Comparison of ENCODE assay signal across 28 cellular contexts in genomic region chrX:73962948-73963347, GRCh38.
DNase-seq lines count a peak whose midpoint lies in the region; ATAC-seq, FAIRE-seq and TF ChIP-seq lines count a peak whose summit lies in the region.
"Had no signal": no experiment of that assay in that cellular context is flagged by ENCODE, and none has a peak within 500 bp of the region (broad histone marks: within the 10 kb centered on the region; RNA-seq: fewer than 3 reads in every experiment).

No MANE protein-coding gene starts in this region.

- H3K9me3 ChIP-seq in right lobe of liver, result no peaks in the 10 kb centered on the region
- no peaks in the 10 kb centered on the region for H3K9me3 ChIP-seq in HepG2 (ENCODE audit: low read length)
- no peaks in the 10 kb centered on the region for H3K9me3 ChIP-seq in iPS-20b (ENCODE audit: insufficient read depth, low read depth, low read length)
- no peaks in the 10 kb centered on the region for H3K9me3 ChIP-seq in thyroid gland
- H3K9me3 ChIP-seq: A549, Caco-2, SJSA1 had no signal

- no peak overlapping the region for H3K9ac ChIP-seq in HepG2 (ENCODE audit: insufficient read depth, low read depth, low read length)
- no peak overlapping the region for H3K9ac ChIP-seq in iPS-20b (ENCODE audit: low read depth, low read length)
- H3K9ac ChIP-seq: BLaER1 treated with 17β-estradiol and CSF1 and Interleukin-3, amounts not matched to agents 10 nM and 100 nM; KMS-11 had no signal

- no peaks in the 10 kb centered on the region for H3K27me3 Mint-ChIP-seq in WTC11 (ENCODE audit: low read depth)
- H3K27me3 Mint-ChIP-seq: CD4-positive, alpha-beta T cell; IgD-negative memory B cell had no signal

- no peak overlapping the region for H3K4me3 Mint-ChIP-seq in WTC11
- H3K4me3 Mint-ChIP-seq: CD4-positive, alpha-beta T cell; IgD-negative memory B cell had no signal

- intact Hi-C loops in right lobe of liver (cut with DNase I), result no loop called here
- intact Hi-C loops in HepG2 (cut with micrococcal nuclease; ENCODE audit: unreplicated experiment), result no loop called here
- intact Hi-C loops in thyroid gland (cut with DNase I), result no loop called here

- WGBS in right lobe of liver (ENCODE audit: insufficient coverage, low coverage, low lambda C conversion rate, missing lambda C conversion rate), result 91% methylated on average over 4 of the region's 8 CpGs
- 100% methylated on average over 1 of the region's 8 CpGs for WGBS in HepG2 (ENCODE audit: low lambda C conversion rate)
- 95 to 100% methylated on average over 3 of the region's 8 CpGs for WGBS in thyroid gland, 2 donors

- H3K36me3 ChIP-seq in right lobe of liver, result no peaks in the 10 kb centered on the region
- no peaks in the 10 kb centered on the region for H3K36me3 ChIP-seq in HepG2 (replicated peaks in 1 of 2; ENCODE audit: control insufficient read depth in 1 of 2, insufficient read depth in 2 of 2, low read length in 2 of 2)
- peaks cover 4% of the 10 kb centered on the region for H3K36me3 ChIP-seq in iPS-20b (ENCODE audit: insufficient read depth, low read depth, low read length)
- H3K36me3 ChIP-seq in thyroid gland, result no peaks in the 10 kb centered on the region
- H3K36me3 ChIP-seq: SJSA1 had no signal

- CTCF ChIA-PET in HepG2 (lab: Yijun Ruan, JAX; ENCODE audit: low intra/inter-chr PET ratio, low total read pairs) (no interaction called here), WTC11 (lab: Charles Lee) (interaction anchor here (0.6 kb wide), 1 partner anchor 44 kb away, joined by 4 read pairs; no protein-coding TSS in a partner anchor)

- TF ChIP-seq POLR2A in right lobe of liver (IDR thresholded peaks at IDR 0.05) (no peak), HepG2 (IDR thresholded peaks at IDR 0.05; ENCODE audit: insufficient read depth in 1 of 2, low read depth in 2 of 2, low read length in 2 of 2) (no peak), thyroid gland (IDR thresholded peaks at IDR 0.05) (no peak), GM12891 (IDR thresholded peaks at IDR 0.05; ENCODE audit: low read depth, low read length) (no peak)

- H3K4me1 ChIP-seq in right lobe of liver (peaks cover 0 to 19% (median 9%) of the 10 kb centered on the region in 4 donors), HepG2 (ENCODE audit: insufficient read depth, low read length) (0 out of 2 replicates have a peak, but pooled peaks cover 6% of the 10 kb centered on the region), iPS-20b (ENCODE audit: insufficient read depth, low read length) (peaks cover 11% of the 10 kb centered on the region; the same call in 1 of the 2 replicates), thyroid gland (peaks cover 11 to 27% of the 10 kb centered on the region in 2 donors)
- H3K4me1 ChIP-seq: A549, Caco-2, SJSA1 had no signal

- no peak overlapping the region for H3K4me2 ChIP-seq in HepG2 (ENCODE audit: low read depth, low read length)
- H3K4me2 ChIP-seq: A549; BLaER1 treated with 17β-estradiol and CSF1 and Interleukin-3, amounts not matched to agents 10 nM and 100 nM; KMS-11; PC-9 had no signal

- TF ChIP-seq RAD21 in HepG2 (CRISPR knock-in tag; IDR thresholded peaks at IDR 0.05), result no peak

- DNase-seq in right lobe of liver, result no peak
- DNase-seq in HepG2 (ENCODE audit: low spot score), result no peak
- DNase-seq in WTC11 (ENCODE audit: low spot score), result no peak
- no peak for DNase-seq in thyroid gland
- DNase-seq in GM12891 (ENCODE audit: insufficient read length, low spot score), result no peak
- DNase-seq: AML-193; Caco-2; CD4-positive, alpha-beta T cell; MM.1S; NCI-H1048; NCI-H1417; NCI-H1694; NCI-H2029 treated with DMSO at 0.1 percent for 48 hours; NCI-H2227 treated with DMSO at 0.1 percent for 48 hours; NCI-H526 treated with DMSO at 0.1 percent for 48 hours; PC-9 had no signal

- H2AFZ ChIP-seq in HepG2 (ENCODE audit: low read length), result no peak overlapping the region
- H2AFZ ChIP-seq: PC-9 had no signal

- TF ChIP-seq EP300 in HepG2 (IDR thresholded peaks at IDR 0.05; ENCODE audit: low read depth in 2 of 2, low read length in 2 of 2) (no peak), HepG2 (CRISPR knock-in tag; IDR thresholded peaks at IDR 0.05; ENCODE audit: borderline replicate concordance) (no peak)

- no TSS peak for BruUV-seq in HepG2 (replicated peaks; lab: Mats Ljungman, UMichigan)

- TF ChIP-seq CTCF in right lobe of liver (IDR thresholded peaks at IDR 0.05) (no peak), HepG2 (CRISPR knock-in tag; IDR thresholded peaks at IDR 0.05) (no peak), WTC11 (IDR thresholded peaks at IDR 0.05) (no peak), thyroid gland (IDR thresholded peaks at IDR 0.05) (no peak)

- peaks cover 39% of the 10 kb centered on the region for H3K79me2 ChIP-seq in HepG2 (ENCODE audit: insufficient read depth, low read length)

- FAIRE-seq in HepG2 (lab: Jason Lieb, UNC) (no peak), GM12891 (lab: Jason Lieb, UNC) (no peak)
- FAIRE-seq: A549, G401.6, H1, HTR-8/SVneo had no signal

- peak overlapping the region; percentile 84 for H3K27ac Mint-ChIP-seq in WTC11
- H3K27ac Mint-ChIP-seq: CD4-positive, alpha-beta T cell had no signal

- peak overlapping the region in 2 of 3 donors; percentile 57 to 76 for H3K27ac ChIP-seq in right lobe of liver
- H3K27ac ChIP-seq in HepG2 (ENCODE audit: extremely low read length, insufficient read depth, low read length), result no peak overlapping the region
- H3K27ac ChIP-seq in iPS-20b (ENCODE audit: low read length), result peak overlapping the region; percentile 36
- H3K27ac ChIP-seq in thyroid gland, result peak overlapping the region; percentile 75 to 95 (median 92)
- H3K27ac ChIP-seq: A549; BLaER1 treated with 17β-estradiol and CSF1 and Interleukin-3, amounts not matched to agents 10 nM and 100 nM; KMS-11; PC-9; SJSA1 had no signal

- H3K27me3 ChIP-seq in right lobe of liver (no peaks in the 10 kb centered on the region), HepG2 (ENCODE audit: control insufficient read depth in 1 of 2, insufficient read depth in 2 of 2, low read length in 2 of 2) (no peaks in the 10 kb centered on the region), iPS-20b (ENCODE audit: insufficient read depth, low read length) (no peaks in the 10 kb centered on the region), thyroid gland (no peaks in the 10 kb centered on the region)
- H3K27me3 ChIP-seq: BLaER1 treated with 17β-estradiol and CSF1 and Interleukin-3, amounts not matched to agents 10 nM and 100 nM; SJSA1 had no signal

- peaks cover 2% of the 10 kb centered on the region; the same call in 1 of the 2 replicates for H3K36me3 Mint-ChIP-seq in WTC11

- H3K4me3 ChIP-seq in right lobe of liver, result no peak overlapping the region
- no peak overlapping the region for H3K4me3 ChIP-seq in HepG2 (replicated peaks in 1 of 3; ENCODE audit: insufficient read depth in 1 of 3, low read depth in 2 of 3, low read length in 3 of 3)
- no peak overlapping the region for H3K4me3 ChIP-seq in iPS-20b (ENCODE audit: low read length)
- H3K4me3 ChIP-seq in thyroid gland (replicated peaks in 1 of 3), result no peak overlapping the region
- H3K4me3 ChIP-seq: A549; BLaER1 treated with 17β-estradiol and CSF1 and Interleukin-3, amounts not matched to agents 10 nM and 100 nM; PC-9; SJSA1 had no signal

- in situ Hi-C loops in HepG2 (cut with HindIII; ENCODE audit: extremely low pct_ligation_motif_present, low pct_unique_long_range_greater_than_20kb), result no loop called here

- ATAC-seq in right lobe of liver, result no peak
- no peak for ATAC-seq in HepG2
- no peak for ATAC-seq in WTC11
- ATAC-seq in HG02610 (IDR thresholded peaks at IDR 0.05; ENCODE audit: unreplicated experiment), result no peak
- ATAC-seq in HG03439 (IDR thresholded peaks at IDR 0.05; ENCODE audit: unreplicated experiment), result no peak
- ATAC-seq: A549, HCT116 had no signal

- POLR2A ChIA-PET in HepG2 (lab: Yijun Ruan, JAX), result no interaction called here
- POLR2A ChIA-PET in WTC11 (lab: Charles Lee), result no interaction called here

- peaks cover 70% of the 10 kb centered on the region for H3K4me1 Mint-ChIP-seq in WTC11

- no peaks in the 10 kb centered on the region; the same call in 1 of the 2 replicates for H4K20me1 ChIP-seq in HepG2 (ENCODE audit: insufficient read depth, low read length)

- H3K9me3 Mint-ChIP-seq in WTC11, result no peaks in the 10 kb centered on the region
- H3K9me3 Mint-ChIP-seq: CD4-positive, alpha-beta T cell; IgD-negative memory B cell had no signal

TF ChIP-seq in HepG2, 621 proteins besides CTCF, POLR2A, EP300 and RAD21 (continues in another document):
- no peak for TF ChIP-seq SNAPC2 (CRISPR knock-in tag; IDR thresholded peaks at IDR 0.05)
- TF ChIP-seq ZNF616 (CRISPR knock-in tag; IDR thresholded peaks at IDR 0.05; ENCODE audit: low read depth), result no peak
- no peak for TF ChIP-seq MBD4 (IDR thresholded peaks at IDR 0.05; ENCODE audit: borderline replicate concordance, low read length)

TF ChIP-seq in WTC11, 78 proteins besides CTCF, POLR2A, EP300 and RAD21 (continues in another document):
- TF ChIP-seq GTF2I (CRISPR knock-in tag; conservative IDR thresholded peaks at IDR 0.05), result no peak

TF ChIP-seq in GM12891, 5 proteins besides CTCF, POLR2A, EP300 and RAD21:
- TF ChIP-seq SPI1 (IDR thresholded peaks at IDR 0.05; ENCODE audit: low read depth, low read length), result no peak
- no peak for TF ChIP-seq POU2F2 (IDR thresholded peaks at IDR 0.05; ENCODE audit: low read depth, low read length)
- no peak for TF ChIP-seq POLR2AphosphoS5 (IDR thresholded peaks at IDR 0.05; ENCODE audit: low read depth, low read length)
- TF ChIP-seq PAX5 (IDR thresholded peaks at IDR 0.05; ENCODE audit: insufficient read depth, low read length, severe bottlenecking), result no peak
- no peak for TF ChIP-seq TAF1 (IDR thresholded peaks at IDR 0.05; ENCODE audit: low read depth, low read length)
